In the genomic region with DNA sequence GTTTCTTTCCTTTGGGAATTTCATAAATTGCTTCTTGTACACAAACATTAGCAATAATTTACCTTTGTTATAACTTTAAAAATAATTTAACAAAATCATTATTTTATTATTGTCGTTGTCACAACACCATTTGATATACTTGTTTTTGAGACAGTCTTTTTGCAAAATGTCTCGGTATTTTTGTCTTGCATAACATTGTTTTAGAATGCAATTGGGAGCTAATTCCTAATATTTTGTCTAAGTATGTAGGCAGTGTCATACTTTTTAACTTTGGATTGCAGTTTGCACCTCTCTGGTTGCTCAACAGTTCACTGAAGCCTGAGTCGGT, we compare ENCODE assay signal across 8 cellular contexts. TPM values are rescaled to one million over a fixed set of nuclear protein-coding genes. Genes with fewer than 3 reads are reported as not detected.
DNase-seq lines count a peak whose midpoint lies in the region; ATAC-seq and TF ChIP-seq lines count a peak whose summit lies in the region.

No MANE protein-coding gene starts in this region.

- no peak overlapping the region for H2BK5ac ChIP-seq in mesenchymal stem cell (ENCODE audit: low read depth, low read length, poor library complexity, severe bottlenecking)

- intact Hi-C loops in tibial artery (cut with DNase I; ENCODE audit: low total_unique reads), result no loop called here

- H3K9me3 Mint-ChIP-seq in activated T-cell treated with anti-CD3 and anti-CD28 coated beads, Interleukin-2, amount 50 U/mL, for 72 hours, result no peaks in the 10 kb centered on the region

- ATAC-seq in activated T-cell treated with anti-CD3 and anti-CD28 coated beads, Interleukin-2, amount 50 U/mL, for 72 hours (replicated peaks in 1 of 2), result no peak
- no peak for ATAC-seq in HG02763 (IDR thresholded peaks at IDR 0.05; ENCODE audit: unreplicated experiment)
- no peak for ATAC-seq in activated CD4-positive, CD25-positive, alpha-beta regulatory T cell treated with anti-CD3 and anti-CD28 coated beads, Interleukin-2, amount 50 U/mL, for 24 hours

- H3K36me3 ChIP-seq in brain microvascular endothelial cell (replicated peaks) (no peaks in the 10 kb centered on the region), mesenchymal stem cell (ENCODE audit: control insufficient read depth in 1 of 2, insufficient read depth in 2 of 2, low read depth in 1 of 2, low read length in 2 of 2) (no peaks in the 10 kb centered on the region), tibial artery (no peaks in the 10 kb centered on the region)

- H3K9ac ChIP-seq in mesenchymal stem cell (ENCODE audit: low read length), result peak overlapping the region; percentile 70

- H3K27ac Mint-ChIP-seq in activated T-cell treated with anti-CD3 and anti-CD28 coated beads, Interleukin-2, amount 50 U/mL, for 72 hours, result no peak overlapping the region

- WGBS in mesenchymal stem cell, result 12% methylated on average over 3 of the region's 3 CpGs

- no peak overlapping the region for H4K91ac ChIP-seq in mesenchymal stem cell (ENCODE audit: low read length)

- H3K27ac ChIP-seq in brain microvascular endothelial cell (no peak overlapping the region), mesenchymal stem cell (ENCODE audit: low read length, poor library complexity, severe bottlenecking) (no peak overlapping the region), tibial artery (no peak overlapping the region)

- no peak overlapping the region for H2BK15ac ChIP-seq in mesenchymal stem cell (ENCODE audit: low read depth, poor library complexity, severe bottlenecking)

- no peak overlapping the region for H3K18ac ChIP-seq in mesenchymal stem cell (ENCODE audit: low read depth in 1 of 2, low read length in 2 of 2)

- DNase-seq in activated T-cell treated with anti-CD3 and anti-CD28 coated beads, Interleukin-2, amount 50 U/mL, for 72 hours, result no peak
- DNase-seq in activated T-cell treated with anti-CD3 and anti-CD28 coated beads, Interleukin-2, amount 50 U/mL, for 1 hour, result no peak
- DNase-seq in brain microvascular endothelial cell (no peak), mesenchymal stem cell (no peak), tibial artery (no peak), NCI-H146 treated with DMSO at 0.1 percent for 48 hours (lab: John Stamatoyannopoulos, UW; ENCODE audit: unreplicated experiment) (no peak)

- peaks cover 10% of the 10 kb centered on the region for H3K27me3 Mint-ChIP-seq in activated T-cell treated with anti-CD3 and anti-CD28 coated beads, Interleukin-2, amount 50 U/mL, for 72 hours (ENCODE audit: low read depth)

- H3K36me3 Mint-ChIP-seq in activated T-cell treated with anti-CD3 and anti-CD28 coated beads, Interleukin-2, amount 50 U/mL, for 72 hours (ENCODE audit: insufficient read depth in 2 of 2), result no peaks in the 10 kb centered on the region

- H3K4me2 ChIP-seq in mesenchymal stem cell (ENCODE audit: low read length, poor library complexity, severe bottlenecking), result peak overlapping the region; percentile 92

- H3K9me3 ChIP-seq in mesenchymal stem cell (ENCODE audit: control insufficient read depth, low read length) (no peaks in the 10 kb centered on the region), tibial artery (no peaks in the 10 kb centered on the region)

- H2AFZ ChIP-seq in mesenchymal stem cell (ENCODE audit: low read depth, low read length), result peak overlapping the region; percentile 49

- H3K4ac ChIP-seq in mesenchymal stem cell (ENCODE audit: low read depth in 1 of 2, low read length in 2 of 2), result no peak overlapping the region

- H2BK12ac ChIP-seq in mesenchymal stem cell (ENCODE audit: low read length in 2 of 2), result no peak overlapping the region

- H3K79me1 ChIP-seq in mesenchymal stem cell (replicated peaks; ENCODE audit: low read length, poor library complexity, severe bottlenecking), result no peaks in the 10 kb centered on the region

- peaks cover 8% of the 10 kb centered on the region for H3K4me1 Mint-ChIP-seq in activated T-cell treated with anti-CD3 and anti-CD28 coated beads, Interleukin-2, amount 50 U/mL, for 72 hours (ENCODE audit: low read depth)

- no peak overlapping the region for H3K14ac ChIP-seq in mesenchymal stem cell (ENCODE audit: low read length in 2 of 2)

- no peak overlapping the region for H4K8ac ChIP-seq in mesenchymal stem cell (ENCODE audit: low read length)

- H3K4me3 ChIP-seq in brain microvascular endothelial cell (ENCODE audit: low read depth, low read length) (peak overlapping the region; percentile 79), mesenchymal stem cell (ENCODE audit: insufficient read depth in 1 of 2, low read depth in 1 of 2, low read length in 2 of 2) (peak overlapping the region in 1 of 2 experiments; percentile 93), tibial artery (peak overlapping the region; percentile 44 to 53)

- no peak overlapping the region for H3K23ac ChIP-seq in mesenchymal stem cell (ENCODE audit: low read length in 2 of 2)

- H3K4me3 Mint-ChIP-seq in activated T-cell treated with anti-CD3 and anti-CD28 coated beads, Interleukin-2, amount 50 U/mL, for 72 hours, result peak overlapping the region; percentile 86 to 87

- in situ Hi-C loops in brain microvascular endothelial cell (cut with HindIII; ENCODE audit: low pct_ligation_motif_present, low sequenced_read_pairs), result no loop called here

- no peaks in the 10 kb centered on the region for H3K27me3 ChIP-seq in brain microvascular endothelial cell (replicated peaks)
- H3K27me3 ChIP-seq in mesenchymal stem cell (ENCODE audit: control insufficient read depth in 1 of 2, insufficient read depth in 1 of 2, low read length in 2 of 2), result no peaks in the 10 kb centered on the region
- H3K27me3 ChIP-seq in tibial artery, result peaks cover 0 to 19% of the 10 kb centered on the region in 2 donors

- no peak overlapping the region for H2AK5ac ChIP-seq in mesenchymal stem cell (ENCODE audit: low read length, severe bottlenecking)

- no peak overlapping the region for H2BK120ac ChIP-seq in mesenchymal stem cell (ENCODE audit: low read depth, low read length)

- TF ChIP-seq CTCF in brain microvascular endothelial cell (IDR thresholded peaks at IDR 0.05; ENCODE audit: low read depth, low read length, missing control alignments), result no peak
- TF ChIP-seq CTCF in tibial artery (IDR thresholded peaks at IDR 0.05), result no peak

- H3K4me1 ChIP-seq in mesenchymal stem cell (ENCODE audit: control insufficient read depth, insufficient read depth, low read depth, low read length) (peaks cover 4% of the 10 kb centered on the region), tibial artery (peaks cover 0 to 12% (median 9%) of the 10 kb centered on the region in 4 donors)

RNA-seq across cellular contexts. Expression of a gene that starts 0.3 kb away (rescaled TPM):
- not detected for total RNA-seq in activated T-cell treated with anti-CD3 and anti-CD28 coated beads, Interleukin-2, amount 50 U/mL, for 72 hours
- not detected for polyA plus RNA-seq in mesenchymal stem cell (2013, experiment 1 of 2)
- polyA plus RNA-seq in mesenchymal stem cell (2013, experiment 2 of 2), result 0.15 TPM
